Comparison of ENCODE assay signal across 11 cellular contexts in genomic region chr1:6711174-6711573, GRCh38.
"Had no signal": no experiment of that assay in that cellular context is flagged by ENCODE, and none has a peak within 500 bp of the region (broad histone marks: within the 10 kb centered on the region; RNA-seq: fewer than 3 reads in every experiment).

No MANE protein-coding gene starts in this region.

- DNase-seq: GM23248, GOT3, H7, H9, HCEC 1CT, HFFc6 had no signal

- H3K36me3 ChIP-seq: HAP-1 had no signal

- H2AFZ ChIP-seq: GM23248, GM23338 had no signal

- ATAC-seq: GM23338, HCT116 had no signal

- H3K9ac ChIP-seq: GM23248 had no signal

- FAIRE-seq: H1, H54 had no signal

- H3K4me2 ChIP-seq: GM23338 had no signal

- H3K27ac ChIP-seq: GM23248 had no signal

- H3K4me1 ChIP-seq: HAP-1 had no signal

- H3K4me3 ChIP-seq: GM23248, GM23338, HAP-1 had no signal
